In genomic region chr22:37632174-37633081, GRCh38 we compare ENCODE assay signal across 10 cellular contexts. TPM values are rescaled to one million over a fixed set of nuclear protein-coding genes. Genes with fewer than 3 reads are reported as not detected.
DNase-seq lines count a peak whose midpoint lies in the region; ATAC-seq and TF ChIP-seq lines count a peak whose summit lies in the region.
"Had no signal": no experiment of that assay in that cellular context is flagged by ENCODE, and none has a peak within 500 bp of the region (broad histone marks: within the 10 kb centered on the region; RNA-seq: fewer than 3 reads in every experiment).

No MANE protein-coding gene starts in this region.

- TF ChIP-seq CTCF in upper lobe of left lung (IDR thresholded peaks at IDR 0.05), result no peak

- peaks cover 46 to 50% (median 47%) of the 10 kb centered on the region in 4 donors for H3K4me1 ChIP-seq in upper lobe of left lung

- H3K27me3 ChIP-seq in layer of hippocampus (ENCODE audit: control insufficient read depth, insufficient read depth, low read length) (no peaks in the 10 kb centered on the region), upper lobe of left lung (no peaks in the 10 kb centered on the region)

- H3K27ac ChIP-seq in layer of hippocampus (ENCODE audit: low read depth, low read length), result peak overlapping the region; percentile 83
- H3K27ac ChIP-seq in upper lobe of left lung, result peak overlapping the region; percentile 77 to 91 (median 86)

- 74 to 84% methylated on average over 10 of the region's 14 CpGs for WGBS in upper lobe of left lung, 2 donors

- DNase-seq in activated CD8-positive, alpha-beta memory T cell treated with anti-CD3 and anti-CD28 coated beads for 24 hours, result peak; percentile 63
- DNase-seq in activated CD8-positive, alpha-beta memory T cell treated with anti-CD3 and anti-CD28 coated beads, Interleukin-2, amount 50 U/mL, for 4 hours, result no peak
- DNase-seq in T-cell (no peak), upper lobe of left lung (no peak), NCI-H187 treated with DMSO at 0.1 percent for 48 hours (lab: John Stamatoyannopoulos, UW) (no peak), ureter (ENCODE audit: low spot score) (no peak)
- DNase-seq in stimulated activated CD4-positive, alpha-beta T cell treated with anti-CD3 and anti-CD28 coated beads, Interleukin-2, amount 100 ng/mL, for 24 hours, result no peak

- peak overlapping the region; percentile 92 to 93 for H3K27ac Mint-ChIP-seq in T-cell

- no peaks in the 10 kb centered on the region for H3K27me3 Mint-ChIP-seq in T-cell

- H3K36me3 Mint-ChIP-seq in T-cell, result no peaks in the 10 kb centered on the region

- no peaks in the 10 kb centered on the region for H3K9me3 Mint-ChIP-seq in T-cell

- H3K9me3 ChIP-seq in upper lobe of left lung, result no peaks in the 10 kb centered on the region

- no peak for TF ChIP-seq POLR2A in upper lobe of left lung (IDR thresholded peaks at IDR 0.05)

- H3K4me1 Mint-ChIP-seq in T-cell, result peaks cover 65 to 80% (median 66%) of the 10 kb centered on the region in 3 donors

- H3K36me3 ChIP-seq in upper lobe of left lung, result peaks cover 7 to 43% (median 34%) of the 10 kb centered on the region in 4 donors

- H3K4me3 ChIP-seq in upper lobe of left lung, result no peak overlapping the region

- ATAC-seq in T-cell (replicated peaks in 1 of 4), result no peak
- ATAC-seq in upper lobe of left lung (ENCODE audit: low FRiP score in 2 of 2), result no peak

- no peak for TF ChIP-seq EP300 in upper lobe of left lung (IDR thresholded peaks at IDR 0.05)

- peak overlapping the region in 1 of 3 donors; percentile 73 for H3K4me3 Mint-ChIP-seq in T-cell

- CTCF ChIA-PET in T-cell (lab: Charles Lee), result interaction anchor here (0.6 to 2.0 kb wide), 5 partner anchors 10 to 47 kb away, joined by 3 to 7 read pairs (median 5); partner anchors contain the start of gene GGA1 (in 1 of the 2)

- POLR2A ChIA-PET in T-cell (lab: Charles Lee), result no interaction called here

RNA-seq across cellular contexts. Expression of gene SH3BP1, which starts 7.0 kb away (rescaled TPM):
- total RNA-seq in T-cell (100 to 1,000 TPM in 1 of 5 donors, 10 to 100 TPM in 4; 91.3 to 111 (median 93.6) TPM), upper lobe of left lung (10 to 100 TPM; 11.4 to 58.7 (median 31.1) TPM), ureter (56.2 TPM)

RNA-seq across cellular contexts. Expression of gene GGA1, which starts 23.8 kb away (rescaled TPM):
- total RNA-seq in T-cell, result 100 to 1,000 TPM in 2 of 5 donors, 10 to 100 TPM in 3; 83.8 to 105 (median 97.7) TPM
- total RNA-seq in upper lobe of left lung, result 100 to 1,000 TPM in 2 of 6 donors, 10 to 100 TPM in 4; 52.4 to 226 (median 68.3) TPM
- 68.9 TPM for total RNA-seq in ureter

RNA-seq across cellular contexts. Expression of gene PDXP, which starts 26.1 kb away (rescaled TPM):
- 10 to 100 TPM in 3 of 5 donors, 1 to 10 TPM in 2; 3.1 to 11.3 (median 10.7) TPM for total RNA-seq in T-cell
- total RNA-seq in upper lobe of left lung, result 10 to 100 TPM in 1 of 6 donors, 1 to 10 TPM in 5; 2.1 to 11.1 (median 8.7) TPM
- 5.2 TPM for total RNA-seq in ureter

RNA-seq across cellular contexts. Expression of gene LGALS1, which starts 43.0 kb away (rescaled TPM):
- total RNA-seq in T-cell (100 to 1,000 TPM in 2 of 5 donors, 10 to 100 TPM in 3; 39.5 to 206 (median 99.2) TPM), upper lobe of left lung (100 to 1,000 TPM; 125 to 750 (median 400) TPM), ureter (396 TPM)

RNA-seq across cellular contexts. Expression of gene LGALS2, which starts 52.5 kb away (rescaled TPM):
- total RNA-seq in T-cell (1 to 10 TPM in 1 of 5 donors, under 1 TPM in 1, not detected in 3; 0.63 to 1.4 TPM), upper lobe of left lung (1 to 10 TPM in 3 of 6 donors, not detected in 3; 1.4 to 4.2 (median 2.0) TPM), ureter (not detected)
- total RNA-seq: epithelial cell of proximal tubule, LHCN-M2 had no signal
